ENCODE assay signal across 8 cellular contexts in the genomic region with DNA sequence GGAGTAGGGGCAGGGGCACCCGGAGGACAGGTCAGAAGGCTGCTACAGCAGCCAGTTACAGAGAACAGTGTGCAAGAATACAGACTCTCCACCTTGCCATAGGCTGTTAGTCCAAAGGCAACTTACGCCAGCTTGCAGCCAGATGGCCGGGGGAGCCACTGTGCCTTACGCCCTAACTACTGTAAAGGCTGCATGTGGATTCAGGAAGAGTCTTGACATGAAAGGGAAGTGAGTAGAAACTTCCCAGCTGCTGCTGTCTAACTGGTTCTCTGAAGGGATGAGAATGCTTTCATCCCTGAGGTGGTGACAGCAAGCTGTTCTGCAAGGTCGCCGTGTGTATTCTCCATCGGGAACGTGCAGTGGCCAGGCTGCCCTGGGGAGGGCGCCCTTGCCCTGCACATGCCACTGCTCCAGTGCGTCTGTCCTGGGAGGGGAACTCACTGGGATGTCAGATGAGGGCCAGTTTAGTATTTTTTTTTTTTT. TPM values are rescaled to one million over a fixed set of nuclear protein-coding genes. Genes with fewer than 3 reads are reported as not detected.
DNase-seq lines count a peak whose midpoint lies in the region; ATAC-seq and TF ChIP-seq lines count a peak whose summit lies in the region.

No MANE protein-coding gene starts in this region.

- H3K27me3 ChIP-seq in Peyer's patch = no peaks in the 10 kb centered on the region

- in situ Hi-C loops in astrocyte of the cerebellum (cut with HindIII; ENCODE audit: low sequenced_read_pairs) = no loop called here

- no peaks in the 10 kb centered on the region for H3K9me3 ChIP-seq in Peyer's patch

- TF ChIP-seq POLR2A in Peyer's patch (IDR thresholded peaks at IDR 0.05) = no peak

- no peaks in the 10 kb centered on the region for H3K36me3 ChIP-seq in Peyer's patch

- H3K4me1 Mint-ChIP-seq in stimulated activated naive CD8-positive, alpha-beta T cell treated with anti-CD3 and anti-CD28 coated beads, Interleukin-15, amount 100 ng/mL, for 72 hours = no peaks in the 10 kb centered on the region

- TF ChIP-seq CTCF in astrocyte of the cerebellum (IDR thresholded peaks at IDR 0.05; ENCODE audit: low read depth, low read length, missing control alignments) = peak; percentile 59
- TF ChIP-seq CTCF in Peyer's patch (IDR thresholded peaks at IDR 0.05) = peak in 3 of 6 experiments; percentile 27 to 37 (median 30)

- H3K4me3 ChIP-seq in astrocyte of the cerebellum (ENCODE audit: low read depth, low read length) = no peak overlapping the region
- no peak overlapping the region for H3K4me3 ChIP-seq in Peyer's patch

- H3K4me3 Mint-ChIP-seq in stimulated activated naive CD8-positive, alpha-beta T cell treated with anti-CD3 and anti-CD28 coated beads, Interleukin-15, amount 100 ng/mL, for 72 hours = no peak overlapping the region

- H3K27me3 Mint-ChIP-seq in stimulated activated naive CD8-positive, alpha-beta T cell treated with anti-CD3 and anti-CD28 coated beads, Interleukin-15, amount 100 ng/mL, for 72 hours = no peaks in the 10 kb centered on the region

- peak; percentile 50 for DNase-seq in ELR (ENCODE audit: low read depth)
- peak; percentile 30 for DNase-seq in M059J (ENCODE audit: low read depth)
- no peak for DNase-seq in astrocyte of the cerebellum (ENCODE audit: low read depth)
- DNase-seq in islet precursor cell = peak; percentile 91
- DNase-seq in stimulated activated naive CD8-positive, alpha-beta T cell treated with anti-CD3 and anti-CD28 coated beads, Interleukin-15, amount 100 ng/mL, for 72 hours = peak; percentile 15 to 27
- no peak for DNase-seq in DMS114 treated with DMSO at 0.1 percent for 48 hours (lab: John Stamatoyannopoulos, UW; ENCODE audit: unreplicated experiment)
- DNase-seq in Peyer's patch = no peak

- H3K4me1 ChIP-seq in Peyer's patch = no peaks in the 10 kb centered on the region

- no peaks in the 10 kb centered on the region for H3K9me3 Mint-ChIP-seq in stimulated activated naive CD8-positive, alpha-beta T cell treated with anti-CD3 and anti-CD28 coated beads, Interleukin-15, amount 100 ng/mL, for 72 hours

- ATAC-seq in stimulated activated naive CD8-positive, alpha-beta T cell treated with anti-CD3 and anti-CD28 coated beads, Interleukin-15, amount 100 ng/mL, for 72 hours = peak; percentile 65
- ATAC-seq in HG03159 (IDR thresholded peaks at IDR 0.05; ENCODE audit: unreplicated experiment) = no peak

- H3K27ac Mint-ChIP-seq in stimulated activated naive CD8-positive, alpha-beta T cell treated with anti-CD3 and anti-CD28 coated beads, Interleukin-15, amount 100 ng/mL, for 72 hours = peak overlapping the region in 1 of 2 donors; percentile 65

- no peak overlapping the region for H3K27ac ChIP-seq in Peyer's patch

RNA-seq across cellular contexts. Expression of a gene that starts 46.1 kb away (rescaled TPM):
- 25.7 and 29.0 TPM in 2 replicates for total RNA-seq in M059J (2014; rRNA removed; shearing (Covaris generic))
- 10 to 100 TPM in 1 of 4 donors, 1 to 10 TPM in 3; 6.3 to 13.7 (median 7.8) TPM for total RNA-seq in Peyer's patch

RNA-seq across cellular contexts. Expression of a gene that starts 46.7 kb away (rescaled TPM):
- total RNA-seq in M059J (2014; rRNA removed; shearing (Covaris generic)) = 24.7 and 28.2 TPM in 2 replicates
- total RNA-seq in Peyer's patch = 10 to 100 TPM in 3 of 4 donors, 1 to 10 TPM in 1; 9.5 to 42.1 (median 17.1) TPM

Comparison
In these comparisons a context has a peak if more than half of its experiments do, and no peak if none do; other contexts are left out.
1. DNase-seq: peak in ELR (single experiment), M059J (single experiment), islet precursor cell (single experiment) and stimulated activated naive CD8-positive, alpha-beta T cell treated with anti-CD3 and anti-CD28 coated beads, Interleukin-15, amount 100 ng/mL, for 72 hours (2 of 2); none in astrocyte of the cerebellum (single experiment), DMS114 treated with DMSO at 0.1 percent for 48 hours (single experiment) and Peyer's patch (0 of 3).